Comparison of ENCODE assay signal across 14 cellular contexts in the genomic region with DNA sequence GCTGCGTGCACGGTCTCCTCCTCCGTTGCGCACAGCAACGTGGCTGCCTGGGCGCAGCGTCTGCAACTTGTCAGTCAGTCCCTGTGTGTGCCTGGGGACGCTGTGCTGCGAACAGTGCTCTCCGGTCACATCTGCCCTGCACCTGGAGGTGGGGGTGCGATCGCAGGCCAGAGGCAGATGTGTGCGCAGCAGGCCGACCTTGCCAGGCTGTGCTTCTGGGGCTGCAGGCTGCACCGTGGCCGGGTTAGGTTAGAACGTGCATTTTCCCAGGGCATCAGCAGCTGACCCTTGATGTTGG. TPM values are rescaled to one million over a fixed set of nuclear protein-coding genes. Genes with fewer than 3 reads are reported as not detected.
A peak's percentile ranks its signal among the peaks of the same experiment; 100 is the strongest.
DNase-seq lines count a peak whose midpoint lies in the region; ATAC-seq, FAIRE-seq and TF ChIP-seq lines count a peak whose summit lies in the region.
"Had no signal": no experiment of that assay in that cellular context is flagged by ENCODE, and none has a peak within 500 bp of the region (broad histone marks: within the 10 kb centered on the region; RNA-seq: fewer than 3 reads in every experiment).

No MANE protein-coding gene starts in this region.

- intact Hi-C loops in lower lobe of right lung (cut with DNase I), result no loop called here

- H3K36me3 ChIP-seq in lower lobe of right lung (peaks cover 88% of the 10 kb centered on the region), thoracic aorta (peaks cover 44% of the 10 kb centered on the region)

- no peak overlapping the region for H3K4me3 Mint-ChIP-seq in HFFc6
- H3K4me3 Mint-ChIP-seq in chondrocyte (ENCODE audit: unreplicated experiment), result no peak overlapping the region
- H3K4me3 Mint-ChIP-seq: activated naive CD4-positive, alpha-beta T cell treated with anti-CD3 and anti-CD28 coated beads, Interleukin-2, amount 50 U/mL, for 24 hours had no signal

- TF ChIP-seq POLR2A in GM12892 (IDR thresholded peaks at IDR 0.05; ENCODE audit: low read depth, low read length), result no peak

- peaks cover 32% of the 10 kb centered on the region for H3K36me3 Mint-ChIP-seq in HFFc6 (ENCODE audit: low read depth)
- peaks cover 37% of the 10 kb centered on the region for H3K36me3 Mint-ChIP-seq in chondrocyte (ENCODE audit: low read depth)

- H3K4me3 ChIP-seq in lower lobe of right lung, result no peak overlapping the region
- H3K4me3 ChIP-seq in thoracic aorta, result peak overlapping the region; percentile 42

- FAIRE-seq in GM12892 (lab: Jason Lieb, UNC), result no peak

- TF ChIP-seq CTCF in HFFc6 (IDR thresholded peaks at IDR 0.05) (no peak), chondrocyte (IDR thresholded peaks at IDR 0.05) (no peak), lower lobe of right lung (IDR thresholded peaks at IDR 0.05) (no peak), thoracic aorta (IDR thresholded peaks at IDR 0.05) (no peak)

- H3K9me3 Mint-ChIP-seq in HFFc6, result no peaks in the 10 kb centered on the region
- no peaks in the 10 kb centered on the region for H3K9me3 Mint-ChIP-seq in chondrocyte (ENCODE audit: low read depth)
- H3K9me3 Mint-ChIP-seq: activated naive CD4-positive, alpha-beta T cell treated with anti-CD3 and anti-CD28 coated beads, Interleukin-2, amount 50 U/mL, for 24 hours had no signal

- no peaks in the 10 kb centered on the region for H3K27me3 ChIP-seq in lower lobe of right lung (ENCODE audit: low read depth)
- H3K27me3 ChIP-seq in thoracic aorta (replicated peaks; ENCODE audit: insufficient read depth), result no peaks in the 10 kb centered on the region

- H3K27ac ChIP-seq in lower lobe of right lung, result peak overlapping the region; percentile 75
- peak overlapping the region; percentile 90 to 93 for H3K27ac ChIP-seq in thoracic aorta

- peaks cover 17% of the 10 kb centered on the region for H3K4me1 ChIP-seq in lower lobe of right lung
- peaks cover 18 to 42% of the 10 kb centered on the region in 2 donors for H3K4me1 ChIP-seq in thoracic aorta (ENCODE audit: control insufficient read depth in 1 of 2, low read depth in 2 of 2)

- H3K4me1 Mint-ChIP-seq in HFFc6 (ENCODE audit: low read depth) (peaks cover 20% of the 10 kb centered on the region), chondrocyte (ENCODE audit: low read depth) (peaks cover 16% of the 10 kb centered on the region)

- H3K27me3 Mint-ChIP-seq in HFFc6 (ENCODE audit: insufficient read depth), result no peaks in the 10 kb centered on the region
- H3K27me3 Mint-ChIP-seq in chondrocyte (ENCODE audit: low read depth), result no peaks in the 10 kb centered on the region
- H3K27me3 Mint-ChIP-seq: activated naive CD4-positive, alpha-beta T cell treated with anti-CD3 and anti-CD28 coated beads, Interleukin-2, amount 50 U/mL, for 24 hours had no signal

- H3K9me3 ChIP-seq in lower lobe of right lung, result no peaks in the 10 kb centered on the region
- no peaks in the 10 kb centered on the region for H3K9me3 ChIP-seq in thoracic aorta

- H3K27ac Mint-ChIP-seq in HFFc6 (peak overlapping the region; percentile 91), chondrocyte (ENCODE audit: unreplicated experiment) (peak overlapping the region; percentile 86)
- H3K27ac Mint-ChIP-seq: activated naive CD4-positive, alpha-beta T cell treated with anti-CD3 and anti-CD28 coated beads, Interleukin-2, amount 50 U/mL, for 24 hours had no signal

- ATAC-seq in lower lobe of right lung, result no peak
- ATAC-seq in thoracic aorta (ENCODE audit: insufficient number of reproducible peaks, low FRiP score, low read depth), result no peak
- ATAC-seq in HG03095 (IDR thresholded peaks at IDR 0.05; ENCODE audit: unreplicated experiment), result no peak
- no peak for ATAC-seq in HG03442 (IDR thresholded peaks at IDR 0.05; ENCODE audit: unreplicated experiment)

- DNase-seq in HFFc6 (no peak), chondrocyte (ENCODE audit: low spot score) (no peak), lower lobe of right lung (no peak), thoracic aorta (ENCODE audit: low spot score) (no peak), DMS79 treated with DMSO at 0.1 percent for 48 hours (lab: John Stamatoyannopoulos, UW) (no peak), GM12892 (ENCODE audit: insufficient read length) (no peak)
- DNase-seq: activated CD4-positive, CD25-positive, alpha-beta regulatory T cell; activated CD8-positive, alpha-beta memory T cell treated with anti-CD3 and anti-CD28 coated beads, Interleukin-2, amount 50 U/mL, for 4 hours; DMS79; hippocampal formation; NCI-H446 treated with DMSO at 0.1 percent for 48 hours had no signal

RNA-seq across cellular contexts. Expression of gene GET4, which starts 8.2 kb away (rescaled TPM):
- 10 to 100 TPM; 21.3 to 26.3 (median 25.5) TPM for total RNA-seq in HFFc6 (2021; fragmentation: NEBNext Ultra II Directional; extraction: Animal tissue kit (Norgen Biotek cat#: 25700))
- total RNA-seq in chondrocyte (26.8 to 34.7 TPM (median 28.0 TPM) in 3 replicates), lower lobe of right lung (31.7 TPM), thoracic aorta (10 to 100 TPM; 26.9 to 28.4 TPM)
- 18.8 TPM for polyA plus RNA-seq in GM12892 (2012; ENCODE audit: missing spikeins)

RNA-seq across cellular contexts. Expression of gene SUN1, which starts 35.9 kb away (rescaled TPM):
- 10 to 100 TPM; 51.0 to 69.8 (median 61.2) TPM for total RNA-seq in HFFc6 (2021; fragmentation: NEBNext Ultra II Directional; extraction: Animal tissue kit (Norgen Biotek cat#: 25700))
- total RNA-seq in chondrocyte (125 to 139 TPM (median 134 TPM) in 3 replicates), lower lobe of right lung (111 TPM), thoracic aorta (100 to 1,000 TPM; 205 to 319 TPM)
- 57.6 TPM for polyA plus RNA-seq in GM12892 (2012; ENCODE audit: missing spikeins)
